ENCODE assay signal across 9 cellular contexts in the genomic region with DNA sequence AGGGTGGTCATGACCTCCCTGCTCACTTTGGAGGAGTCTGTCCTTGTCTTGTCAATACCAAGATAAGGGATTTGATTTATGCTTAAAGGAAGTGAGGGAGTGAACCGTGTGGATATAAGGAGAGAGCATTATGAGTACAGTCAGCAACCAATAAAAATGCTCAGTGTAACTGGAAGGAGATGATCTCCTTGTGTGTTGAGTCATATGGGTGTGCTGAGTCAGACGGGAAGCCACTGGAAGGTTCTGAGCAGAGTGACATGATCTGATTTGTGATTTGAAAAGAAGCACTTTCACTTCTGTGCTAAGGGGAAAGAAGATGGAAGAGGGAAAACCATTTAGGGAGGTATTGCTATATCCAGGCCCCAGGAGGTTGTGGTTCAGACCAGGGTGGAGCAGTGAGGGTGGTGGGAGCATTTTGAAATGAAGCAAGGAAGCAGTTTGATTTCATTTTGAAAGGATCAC. TPM values are rescaled to one million over a fixed set of nuclear protein-coding genes. Genes with fewer than 3 reads are reported as not detected.
DNase-seq lines count a peak whose midpoint lies in the region; ATAC-seq and TF ChIP-seq lines count a peak whose summit lies in the region.
"Had no signal": no experiment of that assay in that cellular context is flagged by ENCODE, and none has a peak within 500 bp of the region (broad histone marks: within the 10 kb centered on the region; RNA-seq: fewer than 3 reads in every experiment).

No MANE protein-coding gene starts in this region.

- no peak for TF ChIP-seq CTCF in activated B cell treated with CpG ODN at 0.5 μM for 24 hours (IDR thresholded peaks at IDR 0.05)

- CTCF ChIA-PET in activated B cell treated with CpG ODN at 0.5 μM for 24 hours (lab: Charles Lee) = interaction anchor here (1.0 kb wide), 1 partner anchor 334 kb away, joined by 4 read pairs; no protein-coding TSS in a partner anchor

- no peak overlapping the region for H3K4me3 ChIP-seq in esophagus (ENCODE audit: low read depth in 1 of 2, low read length in 2 of 2)
- H3K4me3 ChIP-seq: right lobe of liver had no signal

- peak overlapping the region; percentile 20 for H3K27ac Mint-ChIP-seq in activated B cell treated with CpG ODN at 0.5 μM for 24 hours

- H3K4me3 Mint-ChIP-seq in activated B cell treated with CpG ODN at 0.5 μM for 24 hours = peak overlapping the region; percentile 2

- H3K4me1 ChIP-seq in esophagus (ENCODE audit: control insufficient read depth in 2 of 2, insufficient read depth in 2 of 2, low read length in 1 of 2) = peaks cover 0 to 10% of the 10 kb centered on the region in 2 donors

- POLR2A ChIA-PET in activated B cell treated with CpG ODN at 0.5 μM for 24 hours (lab: Charles Lee) = no interaction called here

- H3K27me3 ChIP-seq in esophagus (ENCODE audit: control insufficient read depth in 1 of 2, insufficient read depth in 2 of 2, low read length in 2 of 2) = no peaks in the 10 kb centered on the region
- H3K27me3 ChIP-seq: right lobe of liver had no signal

- intact Hi-C loops in activated B cell treated with CpG ODN at 0.5 μM for 24 hours (cut with micrococcal nuclease) = loop anchor here (5.0 to 10.0 kb wide), 8 partner anchors 426 to 1423 kb away; partner anchors contain the start of genes CTBS, PRKACB, SH3GLB1 and TTLL7

- no peaks in the 10 kb centered on the region for H3K9me3 Mint-ChIP-seq in activated B cell treated with CpG ODN at 0.5 μM for 24 hours

- H3K9me3 ChIP-seq in esophagus (ENCODE audit: control insufficient read depth in 2 of 2, insufficient read depth in 1 of 2, low read depth in 1 of 2, low read length in 1 of 2) = no peaks in the 10 kb centered on the region
- H3K9me3 ChIP-seq: right lobe of liver had no signal

- DNase-seq in DMS53 treated with DMSO at 0.1 percent for 48 hours (lab: John Stamatoyannopoulos, UW; ENCODE audit: unreplicated experiment) (peak; percentile 51), activated B cell treated with CpG ODN at 0.5 μM for 24 hours (no peak), renal cortical epithelial cell (ENCODE audit: low read depth) (peak; percentile 97), NCI-H1048 (lab: John Stamatoyannopoulos, UW) (no peak)
- DNase-seq: right lobe of liver had no signal

- H3K27ac ChIP-seq in esophagus (ENCODE audit: low read depth in 2 of 2, low read length in 1 of 2) = peak overlapping the region; percentile 84 to 95

- peaks cover 39% of the 10 kb centered on the region for H3K4me1 Mint-ChIP-seq in activated B cell treated with CpG ODN at 0.5 μM for 24 hours

- H3K36me3 Mint-ChIP-seq in activated B cell treated with CpG ODN at 0.5 μM for 24 hours (ENCODE audit: low read depth) = peaks cover 23% of the 10 kb centered on the region

- 6 to 15% methylated on average over 2 of the region's 2 CpGs for WGBS in esophagus, 2 donors

- ATAC-seq in HG03103 (IDR thresholded peaks at IDR 0.05; ENCODE audit: low read depth, unreplicated experiment) (peak; percentile 23), activated B cell treated with CpG ODN at 0.5 μM for 24 hours (ENCODE audit: low read depth) (no peak), GM19397 (IDR thresholded peaks at IDR 0.05; ENCODE audit: unreplicated experiment) (no peak), HG03520 (IDR thresholded peaks at IDR 0.05; ENCODE audit: unreplicated experiment) (no peak)

- H3K27me3 Mint-ChIP-seq in activated B cell treated with CpG ODN at 0.5 μM for 24 hours = no peaks in the 10 kb centered on the region

- no peaks in the 10 kb centered on the region for H3K36me3 ChIP-seq in esophagus (ENCODE audit: control insufficient read depth in 2 of 2, insufficient read depth in 2 of 2, low read length in 1 of 2)
- H3K36me3 ChIP-seq: right lobe of liver had no signal

RNA-seq across cellular contexts. Expression of gene BCL10, which starts 2.5 kb away (rescaled TPM):
- total RNA-seq in activated B cell treated with CpG ODN at 0.5 μM for 24 hours (52.5 and 53.3 TPM in 2 replicates), renal cortical epithelial cell (40.0 and 84.0 TPM in 2 replicates)
- polyA plus RNA-seq in esophagus = 10 to 100 TPM; 11.5 to 13.1 TPM

RNA-seq across cellular contexts. Expression of gene C1orf52, which starts 19.4 kb away (rescaled TPM):
- total RNA-seq in activated B cell treated with CpG ODN at 0.5 μM for 24 hours (31.4 and 32.0 TPM in 2 replicates), renal cortical epithelial cell (18.5 and 21.7 TPM in 2 replicates)
- 10 to 100 TPM; 12.4 to 17.8 TPM for polyA plus RNA-seq in esophagus

Comparison
In these comparisons a context has a peak if more than half of its experiments do, and no peak if none do; other contexts are left out.
1. DNase-seq: peak in DMS53 treated with DMSO at 0.1 percent for 48 hours (single experiment) and renal cortical epithelial cell (single experiment); none in activated B cell treated with CpG ODN at 0.5 μM for 24 hours (single experiment) and NCI-H1048 (single experiment).